In the genomic region with DNA sequence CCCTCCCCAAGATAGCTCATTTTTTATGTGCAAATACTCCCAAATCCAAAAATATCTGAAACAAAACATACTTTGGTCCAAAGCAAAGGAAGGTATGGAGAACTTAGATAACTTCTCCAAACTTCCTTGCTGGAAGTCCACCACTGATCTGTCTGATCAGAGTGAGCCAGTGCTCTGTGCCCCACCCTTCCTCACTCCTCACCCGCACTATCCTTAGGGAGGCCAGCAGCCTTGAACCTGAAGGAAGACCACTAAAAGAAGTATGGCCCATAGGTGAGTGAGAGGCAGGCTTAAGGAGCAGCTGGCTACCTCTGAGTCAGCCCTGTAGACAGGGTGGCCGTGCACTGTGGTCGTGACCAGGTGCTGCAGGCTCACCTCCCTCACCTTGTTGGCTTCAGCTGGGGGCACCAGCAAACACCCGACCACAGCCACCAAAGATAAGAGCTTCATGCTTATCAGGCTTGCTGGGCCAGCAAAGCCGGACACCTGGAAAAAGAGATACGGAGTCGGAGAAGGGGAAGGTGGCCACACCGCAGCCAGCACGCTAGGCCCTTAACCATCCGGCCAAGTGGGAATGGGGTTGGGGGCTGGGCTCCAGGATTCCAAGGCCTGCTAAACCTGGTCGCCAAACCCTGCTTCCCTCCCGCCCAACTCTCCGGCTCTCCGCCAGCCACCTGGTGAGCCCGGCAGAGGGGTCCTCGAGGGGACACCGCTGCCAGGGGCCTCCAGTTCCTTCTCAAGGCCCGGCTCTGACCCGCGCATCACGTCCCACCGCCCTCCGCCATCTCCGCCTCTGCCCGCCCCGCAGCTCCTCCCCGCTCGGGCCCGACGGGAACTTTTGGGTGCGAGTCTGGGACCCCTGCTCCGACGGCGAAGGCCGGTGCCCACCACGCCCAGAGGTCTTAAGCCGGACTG, we compare ENCODE assay signal across 1 cellular context.
TF ChIP-seq lines count a peak whose summit lies in the region.

No MANE protein-coding gene starts in this region.

TF ChIP-seq in HepG2, 621 proteins besides CTCF, POLR2A, EP300 and RAD21 (continues in another document):
- TF ChIP-seq, protein P1, sequence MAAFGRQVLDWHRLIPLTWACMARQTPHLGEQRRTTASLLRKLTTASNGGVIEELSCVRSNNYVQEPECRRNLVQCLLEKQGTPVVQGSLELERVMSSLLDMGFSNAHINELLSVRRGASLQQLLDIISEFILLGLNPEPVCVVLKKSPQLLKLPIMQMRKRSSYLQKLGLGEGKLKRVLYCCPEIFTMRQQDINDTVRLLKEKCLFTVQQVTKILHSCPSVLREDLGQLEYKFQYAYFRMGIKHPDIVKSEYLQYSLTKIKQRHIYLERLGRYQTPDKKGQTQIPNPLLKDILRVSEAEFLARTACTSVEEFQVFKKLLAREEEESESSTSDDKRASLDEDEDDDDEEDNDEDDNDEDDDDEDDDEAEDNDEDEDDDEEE (CRISPR knock-in tag; IDR thresholded peaks at IDR 0.05): 0 out of 2 replicates have a peak, but pooled peaks have one; percentile 15
- peak; percentile 56 for TF ChIP-seq AGO1 (IDR thresholded peaks at IDR 0.05; ENCODE audit: low read depth, low read length, poor library complexity, severe bottlenecking)
- TF ChIP-seq ZNF234 (CRISPR knock-in tag; conservative IDR thresholded peaks at IDR 0.05): no peak
- TF ChIP-seq ZNF543 (CRISPR knock-in tag; IDR thresholded peaks at IDR 0.05): 0 out of 2 replicates have a peak, but pooled peaks have one; percentile 7
- 0 out of 2 replicates have a peak, but pooled peaks have one; percentile 55 for TF ChIP-seq ZSCAN31 (CRISPR knock-in tag; IDR thresholded peaks at IDR 0.05; ENCODE audit: low read depth)
- TF ChIP-seq SALL2 (CRISPR knock-in tag; IDR thresholded peaks at IDR 0.05): peak; percentile 38; the same call in 1 of the 2 replicates
- TF ChIP-seq, protein P2, sequence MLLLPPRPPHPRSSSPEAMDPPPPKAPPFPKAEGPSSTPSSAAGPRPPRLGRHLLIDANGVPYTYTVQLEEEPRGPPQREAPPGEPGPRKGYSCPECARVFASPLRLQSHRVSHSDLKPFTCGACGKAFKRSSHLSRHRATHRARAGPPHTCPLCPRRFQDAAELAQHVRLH (CRISPR knock-in tag; IDR thresholded peaks at IDR 0.05; ENCODE audit: borderline replicate concordance, low read depth): 0 out of 2 replicates have a peak, but pooled peaks have one; percentile 18
- TF ChIP-seq YY1 (IDR thresholded peaks at IDR 0.05; ENCODE audit: insufficient read depth, insufficient replicate concordance, low read depth, low read length): peak; percentile 64
- peak; percentile 41; the same call in 1 of the 2 replicates for TF ChIP-seq GABPB1 (CRISPR knock-in tag; IDR thresholded peaks at IDR 0.05)
- TF ChIP-seq ZMYM4 (CRISPR knock-in tag; IDR thresholded peaks at IDR 0.05): peak; percentile 9; the same call in 1 of the 2 replicates
- peak; percentile 85 for TF ChIP-seq ZNF777 (CRISPR knock-in tag; IDR thresholded peaks at IDR 0.05)
- 0 out of 2 replicates have a peak, but pooled peaks have one; percentile 46 for TF ChIP-seq ZNF317 (CRISPR knock-in tag; IDR thresholded peaks at IDR 0.05)
- no peak for TF ChIP-seq GLI4 (CRISPR knock-in tag; IDR thresholded peaks at IDR 0.05; ENCODE audit: borderline replicate concordance)
- TF ChIP-seq YEATS4 (CRISPR knock-in tag; IDR thresholded peaks at IDR 0.05; ENCODE audit: borderline replicate concordance): peak; percentile 54; the same call in 1 of the 2 replicates
- TF ChIP-seq SRY (CRISPR knock-in tag; IDR thresholded peaks at IDR 0.05): 0 out of 2 replicates have a peak, but pooled peaks have one; percentile 77
- TF ChIP-seq AGO2 (optimal IDR thresholded peaks at IDR 0.05; ENCODE audit: low read depth, low read length): peak; percentile 65
- TF ChIP-seq ZNF207 (IDR thresholded peaks at IDR 0.05; ENCODE audit: borderline replicate concordance): no peak
- no peak for TF ChIP-seq ZSCAN30 (CRISPR knock-in tag; IDR thresholded peaks at IDR 0.05)
- TF ChIP-seq ZNF136 (CRISPR knock-in tag; IDR thresholded peaks at IDR 0.05; ENCODE audit: low read depth): no peak
- 0 out of 2 replicates have a peak, but pooled peaks have one; percentile 25 for TF ChIP-seq ZNF225 (CRISPR knock-in tag; IDR thresholded peaks at IDR 0.05)
- TF ChIP-seq ZNF652 (CRISPR knock-in tag; IDR thresholded peaks at IDR 0.05; ENCODE audit: borderline replicate concordance, low read depth): no peak
- peak; percentile 61 for TF ChIP-seq NRL (CRISPR knock-in tag; IDR thresholded peaks at IDR 0.05; ENCODE audit: borderline replicate concordance)
- TF ChIP-seq ZFY (CRISPR knock-in tag; IDR thresholded peaks at IDR 0.05): peak; percentile 85
- TF ChIP-seq, protein P3, sequence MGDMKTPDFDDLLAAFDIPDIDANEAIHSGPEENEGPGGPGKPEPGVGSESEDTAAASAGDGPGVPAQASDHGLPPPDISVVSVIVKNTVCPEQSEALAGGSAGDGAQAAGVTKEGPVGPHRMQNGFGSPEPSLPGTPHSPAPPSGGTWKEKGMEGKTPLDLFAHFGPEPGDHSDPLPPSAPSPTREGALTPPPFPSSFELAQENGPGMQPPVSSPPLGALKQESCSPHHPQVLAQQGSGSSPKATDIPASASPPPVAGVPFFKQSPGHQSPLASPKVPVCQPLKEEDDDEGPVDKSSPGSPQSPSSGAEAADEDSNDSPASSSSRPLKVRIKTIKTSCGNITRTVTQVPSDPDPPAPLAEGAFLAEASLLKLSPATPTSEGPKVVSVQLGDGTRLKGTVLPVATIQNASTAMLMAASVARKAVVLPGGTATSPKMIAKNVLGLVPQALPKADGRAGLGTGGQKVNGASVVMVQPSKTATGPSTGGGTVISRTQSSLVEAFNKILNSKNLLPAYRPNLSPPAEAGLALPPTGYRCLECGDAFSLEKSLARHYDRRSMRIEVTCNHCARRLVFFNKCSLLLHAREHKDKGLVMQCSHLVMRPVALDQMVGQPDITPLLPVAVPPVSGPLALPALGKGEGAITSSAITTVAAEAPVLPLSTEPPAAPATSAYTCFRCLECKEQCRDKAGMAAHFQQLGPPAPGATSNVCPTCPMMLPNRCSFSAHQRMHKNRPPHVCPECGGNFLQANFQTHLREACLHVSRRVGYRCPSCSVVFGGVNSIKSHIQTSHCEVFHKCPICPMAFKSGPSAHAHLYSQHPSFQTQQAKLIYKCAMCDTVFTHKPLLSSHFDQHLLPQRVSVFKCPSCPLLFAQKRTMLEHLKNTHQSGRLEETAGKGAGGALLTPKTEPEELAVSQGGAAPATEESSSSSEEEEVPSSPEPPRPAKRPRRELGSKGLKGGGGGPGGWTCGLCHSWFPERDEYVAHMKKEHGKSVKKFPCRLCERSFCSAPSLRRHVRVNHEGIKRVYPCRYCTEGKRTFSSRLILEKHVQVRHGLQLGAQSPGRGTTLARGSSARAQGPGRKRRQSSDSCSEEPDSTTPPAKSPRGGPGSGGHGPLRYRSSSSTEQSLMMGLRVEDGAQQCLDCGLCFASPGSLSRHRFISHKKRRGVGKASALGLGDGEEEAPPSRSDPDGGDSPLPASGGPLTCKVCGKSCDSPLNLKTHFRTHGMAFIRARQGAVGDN (CRISPR knock-in tag; IDR thresholded peaks at IDR 0.05): peak; percentile 72
- 0 out of 2 replicates have a peak, but pooled peaks have one; percentile 19 for TF ChIP-seq ZNF768 (CRISPR knock-in tag; IDR thresholded peaks at IDR 0.05)
- TF ChIP-seq ZNF350 (CRISPR knock-in tag; IDR thresholded peaks at IDR 0.05; ENCODE audit: borderline replicate concordance, low read depth): 0 out of 2 replicates have a peak, but pooled peaks have one; percentile 3
- peak; percentile 38; the same call in 1 of the 2 replicates for TF ChIP-seq ZBTB7A (CRISPR knock-in tag; IDR thresholded peaks at IDR 0.05)
- 0 out of 2 replicates have a peak, but pooled peaks have one; percentile 49 for TF ChIP-seq ZNF292 (CRISPR knock-in tag; IDR thresholded peaks at IDR 0.05; ENCODE audit: borderline replicate concordance, low read depth)
- TF ChIP-seq, protein P4, sequence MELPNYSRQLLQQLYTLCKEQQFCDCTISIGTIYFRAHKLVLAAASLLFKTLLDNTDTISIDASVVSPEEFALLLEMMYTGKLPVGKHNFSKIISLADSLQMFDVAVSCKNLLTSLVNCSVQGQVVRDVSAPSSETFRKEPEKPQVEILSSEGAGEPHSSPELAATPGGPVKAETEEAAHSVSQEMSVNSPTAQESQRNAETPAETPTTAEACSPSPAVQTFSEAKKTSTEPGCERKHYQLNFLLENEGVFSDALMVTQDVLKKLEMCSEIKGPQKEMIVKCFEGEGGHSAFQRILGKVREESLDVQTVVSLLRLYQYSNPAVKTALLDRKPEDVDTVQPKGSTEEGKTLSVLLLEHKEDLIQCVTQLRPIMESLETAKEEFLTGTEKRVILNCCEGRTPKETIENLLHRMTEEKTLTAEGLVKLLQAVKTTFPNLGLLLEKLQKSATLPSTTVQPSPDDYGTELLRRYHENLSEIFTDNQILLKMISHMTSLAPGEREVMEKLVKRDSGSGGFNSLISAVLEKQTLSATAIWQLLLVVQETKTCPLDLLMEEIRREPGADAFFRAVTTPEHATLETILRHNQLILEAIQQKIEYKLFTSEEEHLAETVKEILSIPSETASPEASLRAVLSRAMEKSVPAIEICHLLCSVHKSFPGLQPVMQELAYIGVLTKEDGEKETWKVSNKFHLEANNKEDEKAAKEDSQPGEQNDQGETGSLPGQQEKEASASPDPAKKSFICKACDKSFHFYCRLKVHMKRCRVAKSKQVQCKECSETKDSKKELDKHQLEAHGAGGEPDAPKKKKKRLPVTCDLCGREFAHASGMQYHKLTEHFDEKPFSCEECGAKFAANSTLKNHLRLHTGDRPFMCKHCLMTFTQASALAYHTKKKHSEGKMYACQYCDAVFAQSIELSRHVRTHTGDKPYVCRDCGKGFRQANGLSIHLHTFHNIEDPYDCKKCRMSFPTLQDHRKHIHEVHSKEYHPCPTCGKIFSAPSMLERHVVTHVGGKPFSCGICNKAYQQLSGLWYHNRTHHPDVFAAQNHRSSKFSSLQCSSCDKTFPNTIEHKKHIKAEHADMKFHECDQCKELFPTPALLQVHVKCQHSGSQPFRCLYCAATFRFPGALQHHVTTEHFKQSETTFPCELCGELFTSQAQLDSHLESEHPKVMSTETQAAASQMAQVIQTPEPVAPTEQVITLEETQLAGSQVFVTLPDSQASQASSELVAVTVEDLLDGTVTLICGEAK (IDR thresholded peaks at IDR 0.05): no peak
- TF ChIP-seq, protein P4 (CRISPR knock-in tag; IDR thresholded peaks at IDR 0.05): peak; percentile 31; the same call in 1 of the 2 replicates
- TF ChIP-seq MYC (CRISPR knock-in tag; IDR thresholded peaks at IDR 0.05; ENCODE audit: borderline replicate concordance): peak; percentile 65; the same call in 1 of the 2 replicates
- peak; percentile 74 for TF ChIP-seq PHF8 (CRISPR knock-in tag; IDR thresholded peaks at IDR 0.05)
- TF ChIP-seq ZNF143 (CRISPR knock-in tag; IDR thresholded peaks at IDR 0.05): no peak
- TF ChIP-seq NAIF1 (CRISPR knock-in tag; IDR thresholded peaks at IDR 0.05; ENCODE audit: borderline replicate concordance): peak; percentile 45; the same call in 1 of the 2 replicates
- TF ChIP-seq, protein P5, sequence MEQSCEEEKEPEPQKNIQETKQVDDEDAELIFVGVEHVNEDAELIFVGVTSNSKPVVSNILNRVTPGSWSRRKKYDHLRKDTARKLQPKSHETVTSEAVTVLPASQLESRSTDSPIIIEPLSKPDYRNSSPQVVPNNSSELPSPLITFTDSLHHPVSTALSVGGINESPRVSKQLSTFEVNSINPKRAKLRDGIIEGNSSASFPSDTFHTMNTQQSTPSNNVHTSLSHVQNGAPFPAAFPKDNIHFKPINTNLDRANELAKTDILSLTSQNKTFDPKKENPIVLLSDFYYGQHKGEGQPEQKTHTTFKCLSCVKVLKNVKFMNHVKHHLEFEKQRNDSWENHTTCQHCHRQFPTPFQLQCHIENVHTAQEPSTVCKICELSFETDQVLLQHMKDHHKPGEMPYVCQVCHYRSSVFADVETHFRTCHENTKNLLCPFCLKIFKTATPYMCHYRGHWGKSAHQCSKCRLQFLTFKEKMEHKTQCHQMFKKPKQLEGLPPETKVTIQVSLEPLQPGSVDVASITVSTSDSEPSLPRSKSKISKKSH (CRISPR knock-in tag; IDR thresholded peaks at IDR 0.05; ENCODE audit: borderline replicate concordance): peak; percentile 34; the same call in 1 of the 2 replicates
